Comparison of ENCODE assay signal across 8 cellular contexts in the genomic region with DNA sequence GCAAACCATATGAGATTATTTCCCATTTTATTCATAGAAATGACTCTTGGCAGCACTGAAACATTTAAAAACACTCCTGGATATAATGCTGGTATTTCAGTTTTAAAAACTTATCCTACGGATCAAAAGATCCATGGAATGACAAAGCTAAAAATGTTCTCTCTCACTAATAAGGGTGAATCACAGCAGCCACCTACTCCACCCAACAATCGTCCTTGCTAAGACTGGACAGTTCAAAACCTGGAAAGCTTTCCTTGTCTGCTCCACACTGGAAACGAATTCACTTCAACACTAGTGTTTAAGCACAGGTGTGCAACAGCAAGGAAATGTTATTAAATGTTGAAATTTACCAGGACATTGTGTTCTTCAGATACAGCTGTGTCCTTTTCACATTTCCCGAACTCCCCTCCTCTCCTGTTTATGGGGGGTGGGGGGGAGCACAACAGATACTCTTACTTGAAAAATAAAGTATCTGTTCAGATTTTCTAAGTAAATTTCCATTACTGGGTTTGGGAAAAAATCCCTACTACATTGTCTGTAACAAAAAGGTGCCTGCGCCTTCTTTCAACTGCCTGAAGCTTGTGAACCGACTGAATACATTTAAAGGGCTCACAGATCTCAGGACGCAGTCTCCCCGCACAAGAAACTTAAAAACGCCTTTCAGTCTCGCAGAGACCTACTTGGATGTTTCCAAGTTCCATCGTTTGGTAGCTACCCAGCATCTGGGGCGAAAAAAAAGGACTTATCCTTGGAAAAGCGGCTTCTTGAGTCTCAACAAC. TPM values are rescaled to one million over a fixed set of nuclear protein-coding genes. Genes with fewer than 3 reads are reported as not detected.
A peak's percentile ranks its signal among the peaks of the same experiment; 100 is the strongest.
DNase-seq lines count a peak whose midpoint lies in the region; ATAC-seq and TF ChIP-seq lines count a peak whose summit lies in the region.

No MANE protein-coding gene starts in this region.

- DNase-seq in A172 (ENCODE audit: low spot score) (peak; percentile 64), H7 (no peak), hepatocyte (ENCODE audit: low spot score) (peak; percentile 42), NCI-H187 (lab: John Stamatoyannopoulos, UW) (no peak), inferior parietal cortex (ENCODE audit: extremely low spot score) (no peak)

- peak overlapping the region; percentile 97 for H3K27ac ChIP-seq in hepatocyte
- H3K27ac ChIP-seq in skin epidermis: peak overlapping the region in 20 of 21 experiments; percentile 73 to 97 (median 94)

- ATAC-seq in activated T-helper 17 cell treated with anti-CD3 and anti-CD28 coated beads, Interleukin-2, amount 50 U/mL, for 72 hours (replicated peaks): no peak
- ATAC-seq in HG02938 (IDR thresholded peaks at IDR 0.05; ENCODE audit: unreplicated experiment): no peak

- peak overlapping the region; percentile 1 for H2AFZ ChIP-seq in hepatocyte

- H3K4me3 ChIP-seq in H7 (ENCODE audit: insufficient read depth, low read depth, low read length): peak overlapping the region; percentile 95
- peak overlapping the region; percentile 50 for H3K4me3 ChIP-seq in hepatocyte
- peak overlapping the region; percentile 54 to 87 (median 68) for H3K4me3 ChIP-seq in skin epidermis

- H3K27me3 Mint-ChIP-seq in activated T-helper 17 cell treated with anti-CD3 and anti-CD28 coated beads, Interleukin-2, amount 50 U/mL, for 72 hours: no peaks in the 10 kb centered on the region

- H3K79me2 ChIP-seq in hepatocyte: peaks cover 59% of the 10 kb centered on the region

- H3K9me2 ChIP-seq in hepatocyte (replicated peaks; ENCODE audit: insufficient read depth): no peaks in the 10 kb centered on the region

- H3K4me3 Mint-ChIP-seq in activated T-helper 17 cell treated with anti-CD3 and anti-CD28 coated beads, Interleukin-2, amount 50 U/mL, for 72 hours: peak overlapping the region; percentile 82

- H3K9me3 Mint-ChIP-seq in activated T-helper 17 cell treated with anti-CD3 and anti-CD28 coated beads, Interleukin-2, amount 50 U/mL, for 72 hours: no peaks in the 10 kb centered on the region

- peaks cover 36% of the 10 kb centered on the region for H3K4me1 ChIP-seq in hepatocyte (ENCODE audit: insufficient read depth)

- peaks cover 36% of the 10 kb centered on the region for H3K4me1 Mint-ChIP-seq in activated T-helper 17 cell treated with anti-CD3 and anti-CD28 coated beads, Interleukin-2, amount 50 U/mL, for 72 hours

- peak overlapping the region; percentile 90 for H3K4me2 ChIP-seq in hepatocyte

- 3% methylated on average over 13 of the region's 13 CpGs for WGBS in hepatocyte (ENCODE audit: low lambda C conversion rate, missing lambda C conversion rate)

- peaks cover 58% of the 10 kb centered on the region for H4K20me1 ChIP-seq in hepatocyte (ENCODE audit: insufficient read depth, poor library complexity, severe bottlenecking)

- peaks cover 60% of the 10 kb centered on the region for H3K36me3 Mint-ChIP-seq in activated T-helper 17 cell treated with anti-CD3 and anti-CD28 coated beads, Interleukin-2, amount 50 U/mL, for 72 hours (ENCODE audit: low read depth)

- no peak for TF ChIP-seq CTCF in hepatocyte (IDR thresholded peaks at IDR 0.05; ENCODE audit: poor library complexity)

- H3K36me3 ChIP-seq in H7 (replicated peaks; ENCODE audit: control insufficient read depth, insufficient read depth, low read length) (peaks cover 9% of the 10 kb centered on the region), hepatocyte (replicated peaks; ENCODE audit: insufficient read depth, low read depth) (no peaks in the 10 kb centered on the region)

- H3K9me3 ChIP-seq in hepatocyte (ENCODE audit: low read depth): no peaks in the 10 kb centered on the region

- peak overlapping the region; percentile 40 for H3K27ac Mint-ChIP-seq in activated T-helper 17 cell treated with anti-CD3 and anti-CD28 coated beads, Interleukin-2, amount 50 U/mL, for 72 hours

- peaks cover 16% of the 10 kb centered on the region for H3K27me3 ChIP-seq in H7 (ENCODE audit: control insufficient read depth, insufficient read depth, low read length)
- H3K27me3 ChIP-seq in hepatocyte: no peaks in the 10 kb centered on the region

RNA-seq across cellular contexts. Expression of a gene that starts 1.4 kb away (rescaled TPM):
- total RNA-seq in A172 (2014; rRNA removed; shearing (Covaris generic)): 746 and 807 TPM in 2 replicates
- 378 and 389 TPM in 2 replicates for total RNA-seq in H7 (2014; rRNA removed; shearing (Covaris generic))
- 100 to 1,000 TPM; 283 TPM for total RNA-seq in activated T-helper 17 cell treated with anti-CD3 and anti-CD28 coated beads, Interleukin-2, amount 50 U/mL, for 72 hours
- 302 and 327 TPM in 2 replicates for total RNA-seq in hepatocyte
- polyA plus RNA-seq in hepatocyte: 361 and 368 TPM in 2 replicates

Comparison
In these comparisons a context has a peak if more than half of its experiments do, and no peak if none do; other contexts are left out.
1. DNase-seq: peak in A172 (single experiment) and hepatocyte (single experiment); none in H7 (single experiment), NCI-H187 (0 of 2) and inferior parietal cortex (single experiment).
2. Peak in every context shown above with its lines, with median percentiles within 50 percentile points of each other: H3K4me3 ChIP-seq.